Comparison of ENCODE assay signal across 8 cellular contexts in the genomic region with DNA sequence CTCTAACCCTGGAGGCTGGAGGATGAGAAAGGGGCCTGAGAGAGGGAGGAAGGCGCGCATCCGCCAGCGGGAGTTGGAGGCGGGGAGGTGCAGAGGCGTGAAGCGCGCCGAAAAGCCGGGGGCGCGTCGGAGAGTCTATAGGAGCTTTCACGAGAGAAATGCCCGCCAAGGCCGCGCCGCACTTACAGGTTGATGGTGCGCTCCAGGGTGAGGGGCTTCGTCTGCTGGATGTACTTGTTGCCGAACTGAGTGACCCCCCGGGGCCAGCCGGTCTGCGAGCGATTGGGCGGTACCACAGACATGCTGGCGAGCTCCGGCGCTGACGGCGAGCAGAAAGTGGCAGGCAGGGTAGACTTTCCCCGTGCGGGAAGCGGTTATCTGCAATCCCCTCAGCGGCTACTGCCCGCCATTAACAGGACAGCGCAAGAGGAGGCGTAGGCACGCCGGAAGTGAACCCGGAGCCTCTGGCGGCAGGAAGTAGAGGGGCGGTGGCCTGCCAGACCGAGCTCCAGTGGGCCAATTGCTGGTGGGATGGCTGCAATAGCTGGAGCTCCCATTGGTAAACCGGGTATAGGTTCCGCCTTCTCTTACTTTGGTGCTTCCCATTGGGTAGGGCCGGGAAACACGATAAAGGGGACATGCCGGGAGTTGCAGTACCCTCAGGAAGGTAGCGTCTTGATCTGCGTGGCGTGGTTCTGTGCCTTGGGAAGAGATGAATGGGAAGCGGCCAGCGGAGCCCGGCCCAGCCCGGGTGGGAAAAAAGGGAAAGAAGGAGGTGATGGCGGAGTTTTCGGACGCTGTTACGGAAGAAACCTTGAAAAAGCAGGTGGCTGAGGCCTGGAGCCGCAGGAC. TPM values are rescaled to one million over a fixed set of nuclear protein-coding genes. Genes with fewer than 3 reads are reported as not detected.
A peak's percentile ranks its signal among the peaks of the same experiment; 100 is the strongest.
DNase-seq lines count a peak whose midpoint lies in the region; ATAC-seq lines count a peak whose summit lies in the region.

A gene (minus strand): TSS at position 432 of the 852 bp plus-strand sequence. CDS start 130 bp downstream, at position 302.
A gene (plus strand): TSS at position 654 of the 852 bp plus-strand sequence. CDS start 59 bp downstream, at position 713.

- no peaks in the 10 kb centered on the region for H3K27me3 Mint-ChIP-seq in IgD-negative memory B cell

- DNase-seq in DMS 273 treated with DMSO at 0.1 percent for 48 hours (lab: John Stamatoyannopoulos, UW) (peak; percentile 98), OCI-M2 (lab: John Stamatoyannopoulos, UW; ENCODE audit: unreplicated experiment) (peak; percentile 50), activated T-cell treated with anti-CD3 and anti-CD28 coated beads for 4 hours (peak; percentile 82), epidermal melanocyte (ENCODE audit: insufficient read length, low spot score) (peak; percentile 99), middle frontal gyrus (ENCODE audit: extremely low spot score, low spot score) (peak; percentile 96)
- DNase-seq in stimulated activated CD8-positive, alpha-beta memory T cell treated with anti-CD3 and anti-CD28 coated beads, Interleukin-2, amount 100 ng/mL, for 48 hours (ENCODE audit: low read depth in 2 of 2) = peak; percentile 75 to 83

- peak within 1 kb of the TSS; percentile 75 to 95 (median 89) for H3K27ac Mint-ChIP-seq in IgD-negative memory B cell

- H3K4me1 Mint-ChIP-seq in IgD-negative memory B cell = peaks cover 28 to 39% (median 31%) of the 10 kb centered on the region in 3 donors

- H3K9me3 Mint-ChIP-seq in IgD-negative memory B cell = no peaks in the 10 kb centered on the region

- H3K36me3 Mint-ChIP-seq in IgD-negative memory B cell = peaks cover 14% of the 10 kb centered on the region

- peak within 1 kb of the TSS; percentile 95 to 100 (median 98) for H3K4me3 Mint-ChIP-seq in IgD-negative memory B cell

- peak; percentile 98 for ATAC-seq in GM21529 (IDR thresholded peaks at IDR 0.05; ENCODE audit: unreplicated experiment)

RNA-seq across cellular contexts. Expression of the first gene that starts in this region (rescaled TPM):
- polyA plus RNA-seq in IgD-negative memory B cell = 57.2 TPM

RNA-seq across cellular contexts. Expression of the second gene that starts in this region (rescaled TPM):
- polyA plus RNA-seq in IgD-negative memory B cell = 65.8 TPM

Comparison
In these comparisons a context has a peak if more than half of its experiments do, and no peak if none do; other contexts are left out.
1. Peak in every context shown above with its lines: DNase-seq and ATAC-seq.